ENCODE assay signal across 23 cellular contexts in the genomic region with DNA sequence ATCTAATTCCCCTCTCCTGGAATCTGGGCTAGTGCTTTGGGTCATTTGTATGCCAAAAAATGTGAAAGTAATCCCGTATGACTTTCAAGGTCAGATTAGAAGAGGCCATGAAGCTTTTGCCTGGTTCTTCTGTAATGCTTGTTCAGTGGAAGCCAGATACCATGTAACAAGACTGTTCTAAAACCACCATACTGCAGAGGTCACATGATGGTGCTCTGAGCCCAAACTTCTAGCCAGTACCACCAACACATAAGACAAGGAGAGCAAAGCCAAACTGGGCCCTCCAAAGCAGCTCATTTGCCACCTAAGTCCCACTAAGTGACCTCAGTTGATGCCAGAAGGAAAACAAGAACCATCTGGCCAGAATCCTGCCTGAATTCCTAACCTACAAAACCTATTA.
"Had no signal": no experiment of that assay in that cellular context is flagged by ENCODE, and none has a peak within 500 bp of the region (broad histone marks: within the 10 kb centered on the region; RNA-seq: fewer than 3 reads in every experiment).

No MANE protein-coding gene starts in this region.

- H3K27ac ChIP-seq: body of pancreas, colonic mucosa, right atrium auricular region, skin epidermis, suprapubic skin, transverse colon, uterus had no signal

- H3K27ac Mint-ChIP-seq: activated B cell treated with CpG ODN at 0.5 μM for 24 hours; activated CD4-positive, alpha-beta memory T cell treated with anti-CD3 and anti-CD28 coated beads for 36 hours; activated naive CD8-positive, alpha-beta T cell treated with anti-CD3 and anti-CD28 coated beads, Interleukin-2, amount 10 ng/mL, durations not matched to agents 7 days and 5 days; mesothelial cell of epicardium; progenitor cell of endocrine pancreas had no signal

- H3K27me3 Mint-ChIP-seq: activated B cell treated with CpG ODN at 0.5 μM for 24 hours; activated CD4-positive, alpha-beta memory T cell treated with anti-CD3 and anti-CD28 coated beads for 36 hours; activated naive CD8-positive, alpha-beta T cell treated with anti-CD3 and anti-CD28 coated beads, Interleukin-2, amount 10 ng/mL, durations not matched to agents 7 days and 5 days; progenitor cell of endocrine pancreas; stimulated activated naive CD8-positive, alpha-beta T cell treated with anti-CD3 and anti-CD28 coated beads, Interleukin-15, amount 100 ng/mL, for 72 hours had no signal

- H3K4me1 Mint-ChIP-seq: activated naive CD8-positive, alpha-beta T cell treated with anti-CD3 and anti-CD28 coated beads, Interleukin-2, amount 10 ng/mL, durations not matched to agents 7 days and 5 days; mesothelial cell of epicardium had no signal

- H3K9me3 Mint-ChIP-seq: activated B cell treated with CpG ODN at 0.5 μM for 24 hours; activated CD4-positive, alpha-beta memory T cell treated with anti-CD3 and anti-CD28 coated beads for 36 hours; activated naive CD8-positive, alpha-beta T cell treated with anti-CD3 and anti-CD28 coated beads, Interleukin-2, amount 10 ng/mL, durations not matched to agents 7 days and 5 days; stimulated activated naive CD8-positive, alpha-beta T cell treated with anti-CD3 and anti-CD28 coated beads, Interleukin-15, amount 100 ng/mL, for 72 hours had no signal

- DNase-seq: activated B cell treated with CpG ODN at 0.5 μM for 24 hours; activated CD4-positive, alpha-beta memory T cell treated with anti-CD3 and anti-CD28 coated beads for 36 hours; activated CD4-positive, alpha-beta T cell treated with anti-CD3 and anti-CD28 coated beads for 4 hours; activated naive CD4-positive, alpha-beta T cell; activated naive CD8-positive, alpha-beta T cell treated with anti-CD3 and anti-CD28 coated beads, Interleukin-2, amount 10 ng/mL, durations not matched to agents 7 days and 5 days; activated T-cell treated with anti-CD3 and anti-CD28 coated beads for 4 hours; amygdala; body of pancreas; central memory CD4-positive, alpha-beta T cell; colonic mucosa; erythroblast; kidney; stimulated activated CD4-positive, alpha-beta T cell treated with anti-CD3 and anti-CD28 coated beads, Interleukin-15, amount 100 ng/mL, for 24 hours; stimulated activated CD4-positive, alpha-beta T cell treated with anti-CD3 and anti-CD28 coated beads, Interleukin-2, amount 100 ng/mL, for 48 hours; stimulated activated naive CD8-positive, alpha-beta T cell treated with anti-CD3 and anti-CD28 coated beads, Interleukin-15, amount 100 ng/mL, for 72 hours; transverse colon; uterus had no signal

- H3K27me3 ChIP-seq: body of pancreas, colonic mucosa, right atrium auricular region, suprapubic skin, transverse colon, uterus had no signal

- H3K4me3 Mint-ChIP-seq: activated B cell treated with CpG ODN at 0.5 μM for 24 hours; activated CD4-positive, alpha-beta memory T cell treated with anti-CD3 and anti-CD28 coated beads for 36 hours; activated naive CD8-positive, alpha-beta T cell treated with anti-CD3 and anti-CD28 coated beads, Interleukin-2, amount 10 ng/mL, durations not matched to agents 7 days and 5 days; mesothelial cell of epicardium; stimulated activated naive CD8-positive, alpha-beta T cell treated with anti-CD3 and anti-CD28 coated beads, Interleukin-15, amount 100 ng/mL, for 72 hours had no signal

- H3K4me1 ChIP-seq: colonic mucosa, right atrium auricular region, suprapubic skin, transverse colon, uterus had no signal

- ATAC-seq: body of pancreas; left lobe of liver; stimulated activated naive CD8-positive, alpha-beta T cell treated with anti-CD3 and anti-CD28 coated beads, Interleukin-15, amount 100 ng/mL, for 72 hours had no signal

- H3K9me3 ChIP-seq: body of pancreas, colonic mucosa, right atrium auricular region, suprapubic skin, transverse colon, uterus had no signal
